23 cellular contexts compared by ENCODE assay signal in the genomic region with DNA sequence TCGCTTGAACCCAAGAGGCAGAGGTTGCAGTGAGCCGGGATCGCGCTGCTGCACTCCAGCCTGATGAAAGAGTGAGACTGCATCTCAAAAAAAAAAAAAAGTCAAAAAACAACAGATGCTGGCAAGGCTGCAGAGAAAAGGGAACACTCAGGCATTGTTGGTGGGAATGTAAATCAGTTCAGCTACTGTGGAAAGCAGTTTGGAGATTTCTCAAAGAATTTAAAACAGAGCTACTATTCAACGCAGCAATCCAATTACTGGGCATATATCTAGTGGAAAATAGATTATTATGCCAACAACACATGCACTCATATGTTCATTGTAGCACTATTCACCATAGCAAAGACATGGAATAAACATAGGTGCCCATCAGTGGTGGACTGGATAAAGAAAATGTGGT.
DNase-seq lines count a peak whose midpoint lies in the region; ATAC-seq lines count a peak whose summit lies in the region.
"Had no signal": no experiment of that assay in that cellular context is flagged by ENCODE, and none has a peak within 500 bp of the region (broad histone marks: within the 10 kb centered on the region; RNA-seq: fewer than 3 reads in every experiment).

No MANE protein-coding gene starts in this region.

- H3K27me3 Mint-ChIP-seq in activated naive CD4-positive, alpha-beta T cell treated with anti-CD3 and anti-CD28 coated beads, Interleukin-2, amount 50 U/mL, for 24 hours, result no peaks in the 10 kb centered on the region
- peaks cover 4% of the 10 kb centered on the region for H3K27me3 Mint-ChIP-seq in activated CD8-positive, alpha-beta memory T cell treated with anti-CD3 and anti-CD28 coated beads, Interleukin-2, amount 10 ng/mL, durations not matched to agents 7 days and 5 days

- no peaks in the 10 kb centered on the region for H3K9me3 Mint-ChIP-seq in activated naive CD4-positive, alpha-beta T cell treated with anti-CD3 and anti-CD28 coated beads, Interleukin-2, amount 50 U/mL, for 24 hours
- no peaks in the 10 kb centered on the region for H3K9me3 Mint-ChIP-seq in activated CD8-positive, alpha-beta memory T cell treated with anti-CD3 and anti-CD28 coated beads, Interleukin-2, amount 10 ng/mL, durations not matched to agents 7 days and 5 days (ENCODE audit: low read depth)

- peak overlapping the region; percentile 50 for H3K27ac ChIP-seq in temporal lobe (ENCODE audit: low read depth, low read length)
- H3K27ac ChIP-seq: A549, BLaER1, C4-2B, GM23248 had no signal

- ATAC-seq in activated CD8-positive, alpha-beta memory T cell treated with anti-CD3 and anti-CD28 coated beads, Interleukin-2, amount 10 ng/mL, durations not matched to agents 7 days and 5 days, result no peak
- ATAC-seq: A549; CD8-positive, alpha-beta T cell; GM12878 had no signal

- no peak for DNase-seq in activated naive CD4-positive, alpha-beta T cell treated with Interleukin-2 at 50 U/mL for 16 hours
- DNase-seq in globus pallidus (ENCODE audit: low spot score), result peak; percentile 50
- peak; percentile 60 for DNase-seq in pons (ENCODE audit: low spot score)
- no peak for DNase-seq in NCI-H510A treated with DMSO at 0.1 percent for 48 hours (lab: John Stamatoyannopoulos, UW)
- DNase-seq in AG08395 (ENCODE audit: low spot score), result no peak
- DNase-seq in activated CD8-positive, alpha-beta memory T cell treated with anti-CD3 and anti-CD28 coated beads, Interleukin-2, amount 10 ng/mL, durations not matched to agents 7 days and 5 days, result no peak
- DNase-seq: 8988T; ACHN; Caco-2; CD4-positive, CD25-positive, alpha-beta regulatory T cell; CD8-positive, alpha-beta T cell; DMS153; DND-41; GM23248; H7; HCEC 1CT had no signal

- no peak overlapping the region for H3K4me3 Mint-ChIP-seq in activated naive CD4-positive, alpha-beta T cell treated with anti-CD3 and anti-CD28 coated beads, Interleukin-2, amount 50 U/mL, for 24 hours
- H3K4me3 Mint-ChIP-seq in activated CD8-positive, alpha-beta memory T cell treated with anti-CD3 and anti-CD28 coated beads, Interleukin-2, amount 10 ng/mL, durations not matched to agents 7 days and 5 days, result no peak overlapping the region
- H3K4me3 Mint-ChIP-seq: B cell; CD4-positive, CD25-positive, alpha-beta regulatory T cell; CD8-positive, alpha-beta T cell had no signal

- H3K27ac Mint-ChIP-seq in activated naive CD4-positive, alpha-beta T cell treated with anti-CD3 and anti-CD28 coated beads, Interleukin-2, amount 50 U/mL, for 24 hours, result peak overlapping the region; percentile 13
- H3K27ac Mint-ChIP-seq in activated CD8-positive, alpha-beta memory T cell treated with anti-CD3 and anti-CD28 coated beads, Interleukin-2, amount 10 ng/mL, durations not matched to agents 7 days and 5 days, result no peak overlapping the region
- H3K27ac Mint-ChIP-seq: B cell; CD4-positive, CD25-positive, alpha-beta regulatory T cell; CD8-positive, alpha-beta T cell had no signal

- CTCF ChIA-PET in activated CD8-positive, alpha-beta memory T cell treated with anti-CD3 and anti-CD28 coated beads, Interleukin-2, amount 10 ng/mL, durations not matched to agents 7 days and 5 days (lab: Charles Lee), result no interaction called here

- H3K36me3 Mint-ChIP-seq in activated naive CD4-positive, alpha-beta T cell treated with anti-CD3 and anti-CD28 coated beads, Interleukin-2, amount 50 U/mL, for 24 hours, result no peaks in the 10 kb centered on the region
- no peaks in the 10 kb centered on the region for H3K36me3 Mint-ChIP-seq in activated CD8-positive, alpha-beta memory T cell treated with anti-CD3 and anti-CD28 coated beads, Interleukin-2, amount 10 ng/mL, durations not matched to agents 7 days and 5 days
- H3K36me3 Mint-ChIP-seq: CD4-positive, CD25-positive, alpha-beta regulatory T cell; CD8-positive, alpha-beta T cell had no signal

- H3K4me1 Mint-ChIP-seq in activated naive CD4-positive, alpha-beta T cell treated with anti-CD3 and anti-CD28 coated beads, Interleukin-2, amount 50 U/mL, for 24 hours, result no peaks in the 10 kb centered on the region
- H3K4me1 Mint-ChIP-seq in activated CD8-positive, alpha-beta memory T cell treated with anti-CD3 and anti-CD28 coated beads, Interleukin-2, amount 10 ng/mL, durations not matched to agents 7 days and 5 days, result peaks cover 5% of the 10 kb centered on the region

Comparison
In these comparisons a context has a peak if more than half of its experiments do, and no peak if none do; other contexts are left out.
1. DNase-seq: peak in globus pallidus (single experiment) and pons (single experiment); none in activated naive CD4-positive, alpha-beta T cell treated with Interleukin-2 at 50 U/mL for 16 hours (single experiment), NCI-H510A treated with DMSO at 0.1 percent for 48 hours (single experiment), AG08395 (single experiment) and activated CD8-positive, alpha-beta memory T cell treated with anti-CD3 and anti-CD28 coated beads, Interleukin-2, amount 10 ng/mL, durations not matched to agents 7 days and 5 days (single experiment).